ENCODE assay signal across 12 cellular contexts in the genomic region with DNA sequence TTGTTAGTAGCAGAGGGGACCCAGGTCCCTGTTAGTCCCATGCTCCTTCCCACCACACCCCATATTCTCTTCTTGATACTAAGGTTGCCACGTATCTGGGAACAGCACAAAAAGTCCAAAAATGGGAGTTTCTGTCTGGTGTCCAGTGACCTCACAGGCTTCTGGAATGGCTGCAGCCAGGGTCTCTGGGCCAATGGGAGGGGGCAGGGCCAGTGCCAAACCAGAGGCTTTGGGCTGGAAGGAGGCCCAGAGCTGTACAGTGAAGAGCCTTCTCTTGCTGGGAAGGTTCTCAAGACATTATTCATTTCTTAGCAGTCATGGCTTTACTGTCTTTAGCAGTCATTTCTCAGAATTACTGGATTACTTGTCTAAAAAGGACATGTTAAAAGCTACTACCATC.
DNase-seq lines count a peak whose midpoint lies in the region; ATAC-seq, FAIRE-seq and TF ChIP-seq lines count a peak whose summit lies in the region.
"Had no signal": no experiment of that assay in that cellular context is flagged by ENCODE, and none has a peak within 500 bp of the region (broad histone marks: within the 10 kb centered on the region; RNA-seq: fewer than 3 reads in every experiment).

No MANE protein-coding gene starts in this region.

- peak in 6 of 7 donors; percentile 13 to 70 (median 50) for DNase-seq in adrenal gland
- DNase-seq in fibroblast of villous mesenchyme (ENCODE audit: low read depth) = peak; percentile 53
- peak; percentile 54 for DNase-seq in mucosa of gallbladder (ENCODE audit: low spot score)
- peak; percentile 39 to 45 for DNase-seq in tibial nerve (ENCODE audit: low spot score in 2 of 2)
- no peak for DNase-seq in frontal cortex (ENCODE audit: low spot score in 2 of 2)
- no peak for DNase-seq in activated CD4-positive, CD25-positive, alpha-beta regulatory T cell (lab: John Stamatoyannopoulos, UW)
- DNase-seq in iPS-NIHi11 (ENCODE audit: low spot score) = no peak
- DNase-seq: activated naive CD8-positive, alpha-beta T cell treated with anti-CD3 and anti-CD28 coated beads for 36 hours; NCI-H1105; NCI-H524 treated with DMSO at 0.1 percent for 48 hours; stimulated activated naive CD4-positive, alpha-beta T cell treated with Interleukin-2 at 50 U/mL for 16 hours had no signal

- peak in 1 of 2 donors; percentile 13 for TF ChIP-seq EP300 in tibial nerve (IDR thresholded peaks at IDR 0.05)

- TF ChIP-seq CTCF in adrenal gland (IDR thresholded peaks at IDR 0.05) (no peak), fibroblast of villous mesenchyme (IDR thresholded peaks at IDR 0.05; ENCODE audit: insufficient read depth, low read depth, low read length) (no peak), tibial nerve (IDR thresholded peaks at IDR 0.05) (no peak)

- no peaks in the 10 kb centered on the region for H3K4me1 ChIP-seq in adrenal gland (replicated peaks in 1 of 2)
- peaks cover 0 to 9% (median 0%) of the 10 kb centered on the region in 4 donors for H3K4me1 ChIP-seq in tibial nerve

- peaks cover 0 to 5% (median 0%) of the 10 kb centered on the region in 3 donors for H3K9me3 ChIP-seq in adrenal gland (replicated peaks in 1 of 3)
- no peaks in the 10 kb centered on the region for H3K9me3 ChIP-seq in tibial nerve

- H3K36me3 ChIP-seq in adrenal gland (replicated peaks in 1 of 2) = no peaks in the 10 kb centered on the region
- no peaks in the 10 kb centered on the region for H3K36me3 ChIP-seq in tibial nerve

- H3K4me3 ChIP-seq in adrenal gland = no peak overlapping the region
- no peak overlapping the region for H3K4me3 ChIP-seq in fibroblast of villous mesenchyme (ENCODE audit: low read depth, low read length)
- no peak overlapping the region for H3K4me3 ChIP-seq in tibial nerve

- ATAC-seq in GM21360 (IDR thresholded peaks at IDR 0.05; ENCODE audit: unreplicated experiment) = no peak

- no peak for FAIRE-seq in frontal cortex (lab: Jason Lieb, UNC)

- intact Hi-C loops in adrenal gland (cut with DNase I) = no loop called here

- peak overlapping the region in 2 of 5 donors; percentile 43 to 50 for H3K27ac ChIP-seq in adrenal gland
- peak overlapping the region; percentile 17 to 75 (median 42) for H3K27ac ChIP-seq in tibial nerve

- H3K27me3 ChIP-seq in adrenal gland = no peaks in the 10 kb centered on the region
- no peaks in the 10 kb centered on the region for H3K27me3 ChIP-seq in tibial nerve

- WGBS in adrenal gland, 4 donors = 0 to 44% (median 29%) methylated on average over 1 of the region's 1 CpG
- 0 to 11% methylated on average over 1 of the region's 1 CpG for WGBS in tibial nerve, 2 donors

- TF ChIP-seq POLR2A in adrenal gland (IDR thresholded peaks at IDR 0.05) = no peak
- TF ChIP-seq POLR2A in tibial nerve (IDR thresholded peaks at IDR 0.05) = no peak

Comparison
In these comparisons a context has a peak if more than half of its experiments do, and no peak if none do; other contexts are left out.
1. DNase-seq: peak in adrenal gland (6 of 7), fibroblast of villous mesenchyme (single experiment), mucosa of gallbladder (single experiment) and tibial nerve (2 of 2); none in frontal cortex (0 of 2), activated CD4-positive, CD25-positive, alpha-beta regulatory T cell (0 of 4) and iPS-NIHi11 (single experiment).